ENCODE assay signal across 1 cellular context in the genomic region with DNA sequence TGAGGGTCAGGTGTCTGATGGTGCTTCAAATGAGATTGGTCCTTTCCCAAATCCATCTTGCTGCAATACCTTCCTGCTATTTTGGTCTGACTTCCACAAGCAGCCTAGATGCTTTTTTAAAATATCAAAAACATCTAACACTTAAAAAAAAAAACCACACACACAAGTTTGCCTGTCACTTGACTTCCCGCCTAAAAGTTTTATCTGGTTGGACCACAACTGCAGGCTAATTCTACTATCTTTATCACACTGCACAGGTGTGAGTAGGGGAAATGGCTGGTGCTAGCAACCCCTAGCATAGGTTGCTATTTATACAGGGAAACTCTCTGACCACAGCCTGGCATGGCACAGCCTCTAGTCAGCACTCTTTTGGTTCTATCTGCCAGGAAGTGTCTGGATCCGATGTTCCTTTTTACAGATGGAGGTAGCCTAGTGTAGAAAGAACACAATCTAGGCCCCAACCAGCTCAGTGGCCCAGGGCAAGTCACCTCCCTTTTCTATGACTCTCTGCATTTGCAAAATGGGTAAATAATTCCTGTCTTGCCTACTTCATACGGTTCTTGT.
A peak's percentile ranks its signal among the peaks of the same experiment; 100 is the strongest.
TF ChIP-seq lines count a peak whose summit lies in the region.

A gene with protein sequence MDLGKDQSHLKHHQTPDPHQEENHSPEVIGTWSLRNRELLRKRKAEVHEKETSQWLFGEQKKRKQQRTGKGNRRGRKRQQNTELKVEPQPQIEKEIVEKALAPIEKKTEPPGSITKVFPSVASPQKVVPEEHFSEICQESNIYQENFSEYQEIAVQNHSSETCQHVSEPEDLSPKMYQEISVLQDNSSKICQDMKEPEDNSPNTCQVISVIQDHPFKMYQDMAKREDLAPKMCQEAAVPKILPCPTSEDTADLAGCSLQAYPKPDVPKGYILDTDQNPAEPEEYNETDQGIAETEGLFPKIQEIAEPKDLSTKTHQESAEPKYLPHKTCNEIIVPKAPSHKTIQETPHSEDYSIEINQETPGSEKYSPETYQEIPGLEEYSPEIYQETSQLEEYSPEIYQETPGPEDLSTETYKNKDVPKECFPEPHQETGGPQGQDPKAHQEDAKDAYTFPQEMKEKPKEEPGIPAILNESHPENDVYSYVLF (minus strand): TSS at position 92 of the 564 bp plus-strand sequence. CDS start 36 bp downstream, at position 56.

TF ChIP-seq in K562, 482 proteins besides CTCF, POLR2A, EP300 and RAD21 (continued from another document and continues in another):
- TF ChIP-seq E2F4 (CRISPR knock-in tag; IDR thresholded peaks at IDR 0.05; ENCODE audit: low read depth) = no peak
- TF ChIP-seq MAFK (IDR thresholded peaks at IDR 0.05; ENCODE audit: low read length) = peak; percentile 15; the same call in 1 of the 2 replicates
- TF ChIP-seq CREB5 (CRISPR knock-in tag; IDR thresholded peaks at IDR 0.05) = no peak
- TF ChIP-seq CAMTA2 (CRISPR knock-in tag; conservative IDR thresholded peaks at IDR 0.05) = no peak
- TF ChIP-seq SNAPC5 (CRISPR knock-in tag; IDR thresholded peaks at IDR 0.05) = no peak
- TF ChIP-seq ESRRA (IDR thresholded peaks at IDR 0.05; ENCODE audit: borderline replicate concordance, low read depth) = no peak; the same call in 1 of the 2 replicates
- no peak for TF ChIP-seq BRD4 (IDR thresholded peaks at IDR 0.05)
- TF ChIP-seq SUPT5H (IDR thresholded peaks at IDR 0.05) = 0 out of 2 replicates have a peak, but pooled peaks have one; percentile 53
- TF ChIP-seq CREBBP (IDR thresholded peaks at IDR 0.05; ENCODE audit: low read depth, low read length) = no peak
- peak; percentile 15 to 22; a peak in 1 of 4 replicates for TF ChIP-seq MAZ (CRISPR knock-in tag; conservative IDR thresholded peaks at IDR 0.05 in 1 of 2, IDR thresholded peaks at IDR 0.05 in 1 of 2)
- TF ChIP-seq NFIC (IDR thresholded peaks at IDR 0.05) = peak; percentile 88
- no peak for TF ChIP-seq HMGN3 (IDR thresholded peaks at IDR 0.05; ENCODE audit: borderline replicate concordance, extremely low read depth, insufficient read length, low read depth, low read length)
- TF ChIP-seq ZNF41 (CRISPR knock-in tag; conservative IDR thresholded peaks at IDR 0.05) = no peak
- no peak for TF ChIP-seq ZNF165 (CRISPR knock-in tag; IDR thresholded peaks at IDR 0.05; ENCODE audit: borderline replicate concordance)
- no peak for TF ChIP-seq ADNP (tag; IDR thresholded peaks at IDR 0.05)
- TF ChIP-seq, protein P1, sequence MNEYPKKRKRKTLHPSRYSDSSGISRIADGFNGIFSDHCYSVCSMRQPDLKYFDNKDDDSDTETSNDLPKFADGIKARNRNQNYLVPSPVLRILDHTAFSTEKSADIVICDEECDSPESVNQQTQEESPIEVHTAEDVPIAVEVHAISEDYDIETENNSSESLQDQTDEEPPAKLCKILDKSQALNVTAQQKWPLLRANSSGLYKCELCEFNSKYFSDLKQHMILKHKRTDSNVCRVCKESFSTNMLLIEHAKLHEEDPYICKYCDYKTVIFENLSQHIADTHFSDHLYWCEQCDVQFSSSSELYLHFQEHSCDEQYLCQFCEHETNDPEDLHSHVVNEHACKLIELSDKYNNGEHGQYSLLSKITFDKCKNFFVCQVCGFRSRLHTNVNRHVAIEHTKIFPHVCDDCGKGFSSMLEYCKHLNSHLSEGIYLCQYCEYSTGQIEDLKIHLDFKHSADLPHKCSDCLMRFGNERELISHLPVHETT (CRISPR knock-in tag; conservative IDR thresholded peaks at IDR 0.05 in 1 of 2, IDR thresholded peaks at IDR 0.05 in 1 of 2) = peak in 1 of 2 experiments; percentile 37; a peak in 1 of 4 replicates
- TF ChIP-seq, protein P2, sequence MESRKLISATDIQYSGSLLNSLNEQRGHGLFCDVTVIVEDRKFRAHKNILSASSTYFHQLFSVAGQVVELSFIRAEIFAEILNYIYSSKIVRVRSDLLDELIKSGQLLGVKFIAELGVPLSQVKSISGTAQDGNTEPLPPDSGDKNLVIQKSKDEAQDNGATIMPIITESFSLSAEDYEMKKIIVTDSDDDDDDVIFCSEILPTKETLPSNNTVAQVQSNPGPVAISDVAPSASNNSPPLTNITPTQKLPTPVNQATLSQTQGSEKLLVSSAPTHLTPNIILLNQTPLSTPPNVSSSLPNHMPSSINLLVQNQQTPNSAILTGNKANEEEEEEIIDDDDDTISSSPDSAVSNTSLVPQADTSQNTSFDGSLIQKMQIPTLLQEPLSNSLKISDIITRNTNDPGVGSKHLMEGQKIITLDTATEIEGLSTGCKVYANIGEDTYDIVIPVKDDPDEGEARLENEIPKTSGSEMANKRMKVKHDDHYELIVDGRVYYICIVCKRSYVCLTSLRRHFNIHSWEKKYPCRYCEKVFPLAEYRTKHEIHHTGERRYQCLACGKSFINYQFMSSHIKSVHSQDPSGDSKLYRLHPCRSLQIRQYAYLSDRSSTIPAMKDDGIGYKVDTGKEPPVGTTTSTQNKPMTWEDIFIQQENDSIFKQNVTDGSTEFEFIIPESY (CRISPR knock-in tag; IDR thresholded peaks at IDR 0.05) = no peak
- no peak for TF ChIP-seq ZNF436 (CRISPR knock-in tag; IDR thresholded peaks at IDR 0.05)
- 0 out of 2 replicates have a peak, but pooled peaks have one; percentile 29 for TF ChIP-seq ZNF316 (IDR thresholded peaks at IDR 0.05)
- no peak for TF ChIP-seq PCBP2 (IDR thresholded peaks at IDR 0.05; ENCODE audit: low read depth, low read length, poor library complexity, severe bottlenecking)
- TF ChIP-seq ZNF407 (IDR thresholded peaks at IDR 0.05; ENCODE audit: low read depth) = no peak
- TF ChIP-seq STAG1 (CRISPR knock-in tag; IDR thresholded peaks at IDR 0.05; ENCODE audit: borderline replicate concordance) = no peak
- no peak for TF ChIP-seq NFXL1 (CRISPR knock-in tag; IDR thresholded peaks at IDR 0.05)
- no peak for TF ChIP-seq ELF1 (tag; IDR thresholded peaks at IDR 0.05)
- TF ChIP-seq NONO (IDR thresholded peaks at IDR 0.05; ENCODE audit: low read depth in 2 of 2, low read length in 1 of 2) = no peak
- no peak for TF ChIP-seq BMI1 (IDR thresholded peaks at IDR 0.05; ENCODE audit: low read length)
- no peak for TF ChIP-seq ZNF232 (CRISPR knock-in tag; IDR thresholded peaks at IDR 0.05)
- TF ChIP-seq FUS (optimal IDR thresholded peaks at IDR 0.05; ENCODE audit: low read depth, low read length) = no peak
- TF ChIP-seq HLTF (IDR thresholded peaks at IDR 0.05) = peak; percentile 89; the same call in 1 of the 2 replicates
- no peak for TF ChIP-seq ZNF23 (CRISPR knock-in tag; IDR thresholded peaks at IDR 0.05)
- TF ChIP-seq CC2D1A (IDR thresholded peaks at IDR 0.05) = peak; percentile 93; the same call in 1 of the 2 replicates
- TF ChIP-seq RNF2 (IDR thresholded peaks at IDR 0.05) = peak; percentile 85; the same call in 1 of the 2 replicates
- TF ChIP-seq MAFF (IDR thresholded peaks at IDR 0.05; ENCODE audit: low read length) = peak; percentile 29; the same call in 1 of the 2 replicates
- TF ChIP-seq ZNF445 (CRISPR knock-in tag; IDR thresholded peaks at IDR 0.05; ENCODE audit: low read depth) = no peak
- no peak for TF ChIP-seq NR2C2 (CRISPR knock-in tag; IDR thresholded peaks at IDR 0.05)
- no peak for TF ChIP-seq NR2C2 (tag; IDR thresholded peaks at IDR 0.05)
- TF ChIP-seq XRCC4 (IDR thresholded peaks at IDR 0.05; ENCODE audit: extremely low read depth, insufficient read depth, insufficient read length) = no peak
- no peak for TF ChIP-seq PHF8 (IDR thresholded peaks at IDR 0.05; ENCODE audit: borderline replicate concordance, low read length)
- TF ChIP-seq HNRNPUL1 (IDR thresholded peaks at IDR 0.05; ENCODE audit: low read length) = no peak
- no peak for TF ChIP-seq SREBF1 (IDR thresholded peaks at IDR 0.05; ENCODE audit: borderline replicate concordance, low read depth, low read length)
- TF ChIP-seq REST (CRISPR knock-in tag; IDR thresholded peaks at IDR 0.05; ENCODE audit: low read depth) = no peak
- TF ChIP-seq ZNF24 (IDR thresholded peaks at IDR 0.05) = 0 out of 2 replicates have a peak, but pooled peaks have one; percentile 24
- no peak for TF ChIP-seq SRSF1 (IDR thresholded peaks at IDR 0.05; ENCODE audit: low read depth, low read length)
- no peak for TF ChIP-seq ZSCAN29 (IDR thresholded peaks at IDR 0.05)
- no peak for TF ChIP-seq ZNF174 (CRISPR knock-in tag; IDR thresholded peaks at IDR 0.05)
